ENCODE assay signal across 1 cellular context in genomic region chr20:63745961-63746765, GRCh38.
TF ChIP-seq lines count a peak whose summit lies in the region.

No MANE protein-coding gene starts in this region.

TF ChIP-seq in HepG2, 621 proteins besides CTCF, POLR2A, EP300 and RAD21 (continued from another document and continues in another):
- TF ChIP-seq RERE (CRISPR knock-in tag; IDR thresholded peaks at IDR 0.05; ENCODE audit: low read depth) = no peak
- no peak for TF ChIP-seq MED1 (CRISPR knock-in tag; IDR thresholded peaks at IDR 0.05)
- TF ChIP-seq, protein P1, sequence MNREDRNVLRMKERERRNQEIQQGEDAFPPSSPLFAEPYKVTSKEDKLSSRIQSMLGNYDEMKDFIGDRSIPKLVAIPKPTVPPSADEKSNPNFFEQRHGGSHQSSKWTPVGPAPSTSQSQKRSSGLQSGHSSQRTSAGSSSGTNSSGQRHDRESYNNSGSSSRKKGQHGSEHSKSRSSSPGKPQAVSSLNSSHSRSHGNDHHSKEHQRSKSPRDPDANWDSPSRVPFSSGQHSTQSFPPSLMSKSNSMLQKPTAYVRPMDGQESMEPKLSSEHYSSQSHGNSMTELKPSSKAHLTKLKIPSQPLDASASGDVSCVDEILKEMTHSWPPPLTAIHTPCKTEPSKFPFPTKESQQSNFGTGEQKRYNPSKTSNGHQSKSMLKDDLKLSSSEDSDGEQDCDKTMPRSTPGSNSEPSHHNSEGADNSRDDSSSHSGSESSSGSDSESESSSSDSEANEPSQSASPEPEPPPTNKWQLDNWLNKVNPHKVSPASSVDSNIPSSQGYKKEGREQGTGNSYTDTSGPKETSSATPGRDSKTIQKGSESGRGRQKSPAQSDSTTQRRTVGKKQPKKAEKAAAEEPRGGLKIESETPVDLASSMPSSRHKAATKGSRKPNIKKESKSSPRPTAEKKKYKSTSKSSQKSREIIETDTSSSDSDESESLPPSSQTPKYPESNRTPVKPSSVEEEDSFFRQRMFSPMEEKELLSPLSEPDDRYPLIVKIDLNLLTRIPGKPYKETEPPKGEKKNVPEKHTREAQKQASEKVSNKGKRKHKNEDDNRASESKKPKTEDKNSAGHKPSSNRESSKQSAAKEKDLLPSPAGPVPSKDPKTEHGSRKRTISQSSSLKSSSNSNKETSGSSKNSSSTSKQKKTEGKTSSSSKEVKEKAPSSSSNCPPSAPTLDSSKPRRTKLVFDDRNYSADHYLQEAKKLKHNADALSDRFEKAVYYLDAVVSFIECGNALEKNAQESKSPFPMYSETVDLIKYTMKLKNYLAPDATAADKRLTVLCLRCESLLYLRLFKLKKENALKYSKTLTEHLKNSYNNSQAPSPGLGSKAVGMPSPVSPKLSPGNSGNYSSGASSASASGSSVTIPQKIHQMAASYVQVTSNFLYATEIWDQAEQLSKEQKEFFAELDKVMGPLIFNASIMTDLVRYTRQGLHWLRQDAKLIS (CRISPR knock-in tag; IDR thresholded peaks at IDR 0.05) = peak; percentile 69; the same call in 1 of the 2 replicates
- TF ChIP-seq ZNF432 (CRISPR knock-in tag; IDR thresholded peaks at IDR 0.05; ENCODE audit: borderline replicate concordance) = no peak
- no peak for TF ChIP-seq PPARG (CRISPR knock-in tag; conservative IDR thresholded peaks at IDR 0.05)
- TF ChIP-seq, protein P2, sequence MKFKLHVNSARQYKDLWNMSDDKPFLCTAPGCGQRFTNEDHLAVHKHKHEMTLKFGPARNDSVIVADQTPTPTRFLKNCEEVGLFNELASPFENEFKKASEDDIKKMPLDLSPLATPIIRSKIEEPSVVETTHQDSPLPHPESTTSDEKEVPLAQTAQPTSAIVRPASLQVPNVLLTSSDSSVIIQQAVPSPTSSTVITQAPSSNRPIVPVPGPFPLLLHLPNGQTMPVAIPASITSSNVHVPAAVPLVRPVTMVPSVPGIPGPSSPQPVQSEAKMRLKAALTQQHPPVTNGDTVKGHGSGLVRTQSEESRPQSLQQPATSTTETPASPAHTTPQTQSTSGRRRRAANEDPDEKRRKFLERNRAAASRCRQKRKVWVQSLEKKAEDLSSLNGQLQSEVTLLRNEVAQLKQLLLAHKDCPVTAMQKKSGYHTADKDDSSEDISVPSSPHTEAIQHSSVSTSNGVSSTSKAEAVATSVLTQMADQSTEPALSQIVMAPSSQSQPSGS (CRISPR knock-in tag; IDR thresholded peaks at IDR 0.05) = no peak
- TF ChIP-seq POLR2AphosphoS5 (IDR thresholded peaks at IDR 0.05; ENCODE audit: low read depth, low read length) = peak; percentile 36; the same call in 1 of the 2 replicates
- TF ChIP-seq, protein P3, sequence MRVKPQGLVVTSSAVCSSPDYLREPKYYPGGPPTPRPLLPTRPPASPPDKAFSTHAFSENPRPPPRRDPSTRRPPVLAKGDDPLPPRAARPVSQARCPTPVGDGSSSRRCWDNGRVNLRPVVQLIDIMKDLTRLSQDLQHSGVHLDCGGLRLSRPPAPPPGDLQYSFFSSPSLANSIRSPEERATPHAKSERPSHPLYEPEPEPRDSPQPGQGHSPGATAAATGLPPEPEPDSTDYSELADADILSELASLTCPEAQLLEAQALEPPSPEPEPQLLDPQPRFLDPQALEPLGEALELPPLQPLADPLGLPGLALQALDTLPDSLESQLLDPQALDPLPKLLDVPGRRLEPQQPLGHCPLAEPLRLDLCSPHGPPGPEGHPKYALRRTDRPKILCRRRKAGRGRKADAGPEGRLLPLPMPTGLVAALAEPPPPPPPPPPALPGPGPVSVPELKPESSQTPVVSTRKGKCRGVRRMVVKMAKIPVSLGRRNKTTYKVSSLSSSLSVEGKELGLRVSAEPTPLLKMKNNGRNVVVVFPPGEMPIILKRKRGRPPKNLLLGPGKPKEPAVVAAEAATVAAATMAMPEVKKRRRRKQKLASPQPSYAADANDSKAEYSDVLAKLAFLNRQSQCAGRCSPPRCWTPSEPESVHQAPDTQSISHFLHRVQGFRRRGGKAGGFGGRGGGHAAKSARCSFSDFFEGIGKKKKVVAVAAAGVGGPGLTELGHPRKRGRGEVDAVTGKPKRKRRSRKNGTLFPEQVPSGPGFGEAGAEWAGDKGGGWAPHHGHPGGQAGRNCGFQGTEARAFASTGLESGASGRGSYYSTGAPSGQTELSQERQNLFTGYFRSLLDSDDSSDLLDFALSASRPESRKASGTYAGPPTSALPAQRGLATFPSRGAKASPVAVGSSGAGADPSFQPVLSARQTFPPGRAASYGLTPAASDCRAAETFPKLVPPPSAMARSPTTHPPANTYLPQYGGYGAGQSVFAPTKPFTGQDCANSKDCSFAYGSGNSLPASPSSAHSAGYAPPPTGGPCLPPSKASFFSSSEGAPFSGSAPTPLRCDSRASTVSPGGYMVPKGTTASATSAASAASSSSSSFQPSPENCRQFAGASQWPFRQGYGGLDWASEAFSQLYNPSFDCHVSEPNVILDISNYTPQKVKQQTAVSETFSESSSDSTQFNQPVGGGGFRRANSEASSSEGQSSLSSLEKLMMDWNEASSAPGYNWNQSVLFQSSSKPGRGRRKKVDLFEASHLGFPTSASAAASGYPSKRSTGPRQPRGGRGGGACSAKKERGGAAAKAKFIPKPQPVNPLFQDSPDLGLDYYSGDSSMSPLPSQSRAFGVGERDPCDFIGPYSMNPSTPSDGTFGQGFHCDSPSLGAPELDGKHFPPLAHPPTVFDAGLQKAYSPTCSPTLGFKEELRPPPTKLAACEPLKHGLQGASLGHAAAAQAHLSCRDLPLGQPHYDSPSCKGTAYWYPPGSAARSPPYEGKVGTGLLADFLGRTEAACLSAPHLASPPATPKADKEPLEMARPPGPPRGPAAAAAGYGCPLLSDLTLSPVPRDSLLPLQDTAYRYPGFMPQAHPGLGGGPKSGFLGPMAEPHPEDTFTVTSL (CRISPR knock-in tag; IDR thresholded peaks at IDR 0.05; ENCODE audit: borderline replicate concordance) = no peak
- TF ChIP-seq NCOR1 (IDR thresholded peaks at IDR 0.05; ENCODE audit: borderline replicate concordance, low read length) = 0 out of 2 replicates have a peak, but pooled peaks have one; percentile 17
- TF ChIP-seq ZZZ3 (CRISPR knock-in tag; IDR thresholded peaks at IDR 0.05; ENCODE audit: borderline replicate concordance) = no peak
- 0 out of 2 replicates have a peak, but pooled peaks have one; percentile 17 for TF ChIP-seq HIC2 (CRISPR knock-in tag; IDR thresholded peaks at IDR 0.05; ENCODE audit: low read depth)
- TF ChIP-seq, protein P4, sequence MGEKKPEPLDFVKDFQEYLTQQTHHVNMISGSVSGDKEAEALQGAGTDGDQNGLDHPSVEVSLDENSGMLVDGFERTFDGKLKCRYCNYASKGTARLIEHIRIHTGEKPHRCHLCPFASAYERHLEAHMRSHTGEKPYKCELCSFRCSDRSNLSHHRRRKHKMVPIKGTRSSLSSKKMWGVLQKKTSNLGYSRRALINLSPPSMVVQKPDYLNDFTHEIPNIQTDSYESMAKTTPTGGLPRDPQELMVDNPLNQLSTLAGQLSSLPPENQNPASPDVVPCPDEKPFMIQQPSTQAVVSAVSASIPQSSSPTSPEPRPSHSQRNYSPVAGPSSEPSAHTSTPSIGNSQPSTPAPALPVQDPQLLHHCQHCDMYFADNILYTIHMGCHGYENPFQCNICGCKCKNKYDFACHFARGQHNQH (CRISPR knock-in tag; IDR thresholded peaks at IDR 0.05) = 0 out of 2 replicates have a peak, but pooled peaks have one; percentile 9
- no peak for TF ChIP-seq KLF12 (CRISPR knock-in tag; IDR thresholded peaks at IDR 0.05; ENCODE audit: borderline replicate concordance)
- TF ChIP-seq ZNF33B (CRISPR knock-in tag; IDR thresholded peaks at IDR 0.05) = no peak
- no peak for TF ChIP-seq ZNF7 (CRISPR knock-in tag; IDR thresholded peaks at IDR 0.05)
- TF ChIP-seq FOXO1 (CRISPR knock-in tag; IDR thresholded peaks at IDR 0.05) = no peak
- TF ChIP-seq ZNF224 (CRISPR knock-in tag; IDR thresholded peaks at IDR 0.05) = 0 out of 2 replicates have a peak, but pooled peaks have one; percentile 56
- TF ChIP-seq REPIN1 (CRISPR knock-in tag; IDR thresholded peaks at IDR 0.05; ENCODE audit: borderline replicate concordance, low read depth) = peak; percentile 27; the same call in 1 of the 2 replicates
- no peak for TF ChIP-seq MBNL3 (CRISPR knock-in tag; conservative IDR thresholded peaks at IDR 0.05)
- TF ChIP-seq GLI4 (CRISPR knock-in tag; IDR thresholded peaks at IDR 0.05; ENCODE audit: borderline replicate concordance) = peak; percentile 69; the same call in 1 of the 2 replicates
- no peak for TF ChIP-seq TSC22D2 (CRISPR knock-in tag; IDR thresholded peaks at IDR 0.05; ENCODE audit: borderline replicate concordance)
- TF ChIP-seq ZNF674 (CRISPR knock-in tag; IDR thresholded peaks at IDR 0.05; ENCODE audit: low read depth) = no peak
- TF ChIP-seq MEIS1 (CRISPR knock-in tag; IDR thresholded peaks at IDR 0.05; ENCODE audit: borderline replicate concordance) = no peak
- TF ChIP-seq, protein P5, sequence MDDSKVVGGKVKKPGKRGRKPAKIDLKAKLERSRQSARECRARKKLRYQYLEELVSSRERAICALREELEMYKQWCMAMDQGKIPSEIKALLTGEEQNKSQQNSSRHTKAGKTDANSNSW (CRISPR knock-in tag; IDR thresholded peaks at IDR 0.05; ENCODE audit: borderline replicate concordance) = no peak
- TF ChIP-seq FOSL1 (CRISPR knock-in tag; IDR thresholded peaks at IDR 0.05; ENCODE audit: borderline replicate concordance) = no peak
- peak; percentile 38; the same call in 1 of the 2 replicates for TF ChIP-seq HDAC1 (CRISPR knock-in tag; IDR thresholded peaks at IDR 0.05)
- TF ChIP-seq, protein P6, sequence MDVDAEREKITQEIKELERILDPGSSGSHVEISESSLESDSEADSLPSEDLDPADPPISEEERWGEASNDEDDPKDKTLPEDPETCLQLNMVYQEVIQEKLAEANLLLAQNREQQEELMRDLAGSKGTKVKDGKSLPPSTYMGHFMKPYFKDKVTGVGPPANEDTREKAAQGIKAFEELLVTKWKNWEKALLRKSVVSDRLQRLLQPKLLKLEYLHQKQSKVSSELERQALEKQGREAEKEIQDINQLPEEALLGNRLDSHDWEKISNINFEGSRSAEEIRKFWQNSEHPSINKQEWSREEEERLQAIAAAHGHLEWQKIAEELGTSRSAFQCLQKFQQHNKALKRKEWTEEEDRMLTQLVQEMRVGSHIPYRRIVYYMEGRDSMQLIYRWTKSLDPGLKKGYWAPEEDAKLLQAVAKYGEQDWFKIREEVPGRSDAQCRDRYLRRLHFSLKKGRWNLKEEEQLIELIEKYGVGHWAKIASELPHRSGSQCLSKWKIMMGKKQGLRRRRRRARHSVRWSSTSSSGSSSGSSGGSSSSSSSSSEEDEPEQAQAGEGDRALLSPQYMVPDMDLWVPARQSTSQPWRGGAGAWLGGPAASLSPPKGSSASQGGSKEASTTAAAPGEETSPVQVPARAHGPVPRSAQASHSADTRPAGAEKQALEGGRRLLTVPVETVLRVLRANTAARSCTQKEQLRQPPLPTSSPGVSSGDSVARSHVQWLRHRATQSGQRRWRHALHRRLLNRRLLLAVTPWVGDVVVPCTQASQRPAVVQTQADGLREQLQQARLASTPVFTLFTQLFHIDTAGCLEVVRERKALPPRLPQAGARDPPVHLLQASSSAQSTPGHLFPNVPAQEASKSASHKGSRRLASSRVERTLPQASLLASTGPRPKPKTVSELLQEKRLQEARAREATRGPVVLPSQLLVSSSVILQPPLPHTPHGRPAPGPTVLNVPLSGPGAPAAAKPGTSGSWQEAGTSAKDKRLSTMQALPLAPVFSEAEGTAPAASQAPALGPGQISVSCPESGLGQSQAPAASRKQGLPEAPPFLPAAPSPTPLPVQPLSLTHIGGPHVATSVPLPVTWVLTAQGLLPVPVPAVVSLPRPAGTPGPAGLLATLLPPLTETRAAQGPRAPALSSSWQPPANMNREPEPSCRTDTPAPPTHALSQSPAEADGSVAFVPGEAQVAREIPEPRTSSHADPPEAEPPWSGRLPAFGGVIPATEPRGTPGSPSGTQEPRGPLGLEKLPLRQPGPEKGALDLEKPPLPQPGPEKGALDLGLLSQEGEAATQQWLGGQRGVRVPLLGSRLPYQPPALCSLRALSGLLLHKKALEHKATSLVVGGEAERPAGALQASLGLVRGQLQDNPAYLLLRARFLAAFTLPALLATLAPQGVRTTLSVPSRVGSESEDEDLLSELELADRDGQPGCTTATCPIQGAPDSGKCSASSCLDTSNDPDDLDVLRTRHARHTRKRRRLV (CRISPR knock-in tag; IDR thresholded peaks at IDR 0.05) = no peak; the same call in 1 of the 2 replicates
- 0 out of 2 replicates have a peak, but pooled peaks have one; percentile 4 for TF ChIP-seq MXD4 (CRISPR knock-in tag; IDR thresholded peaks at IDR 0.05)
- 0 out of 2 replicates have a peak, but pooled peaks have one; percentile 23 for TF ChIP-seq ZSCAN25 (CRISPR knock-in tag; IDR thresholded peaks at IDR 0.05)
